In genomic region chrX:7252013-7252610, GRCh38 we compare ENCODE assay signal across 16 cellular contexts.
DNase-seq lines count a peak whose midpoint lies in the region; TF ChIP-seq lines count a peak whose summit lies in the region.
"Had no signal": no experiment of that assay in that cellular context is flagged by ENCODE, and none has a peak within 500 bp of the region (broad histone marks: within the 10 kb centered on the region; RNA-seq: fewer than 3 reads in every experiment).

No MANE protein-coding gene starts in this region.

- H3K27ac ChIP-seq in colonic mucosa (peak overlapping the region; percentile 44), thyroid gland (no peak overlapping the region), mesendoderm (ENCODE audit: low read depth, low read length) (no peak overlapping the region)
- H3K27ac ChIP-seq: 22Rv1 had no signal

- no peaks in the 10 kb centered on the region for H3K79me1 ChIP-seq in mesendoderm (ENCODE audit: low read length)

- no peak for TF ChIP-seq POLR2A in thyroid gland (IDR thresholded peaks at IDR 0.05)

- H3K9me3 ChIP-seq in colonic mucosa (no peaks in the 10 kb centered on the region), thyroid gland (no peaks in the 10 kb centered on the region)

- no peak overlapping the region for H2AK5ac ChIP-seq in mesendoderm (ENCODE audit: low read length)

- H3K9ac ChIP-seq in colonic mucosa (ENCODE audit: low read depth in 2 of 2, low read length in 2 of 2) (no peak overlapping the region), mesendoderm (ENCODE audit: low read length) (no peak overlapping the region)

- no peak for TF ChIP-seq CTCF in colonic mucosa (IDR thresholded peaks at IDR 0.05)
- TF ChIP-seq CTCF in thyroid gland (IDR thresholded peaks at IDR 0.05) = no peak

- H3K4me1 ChIP-seq in colonic mucosa = no peaks in the 10 kb centered on the region
- no peaks in the 10 kb centered on the region for H3K4me1 ChIP-seq in thyroid gland
- H3K4me1 ChIP-seq in mesendoderm (ENCODE audit: control insufficient read depth, low read depth, low read length) = no peaks in the 10 kb centered on the region

- peak; percentile 0 for DNase-seq in DMS153 treated with DMSO at 0.1 percent for 48 hours (lab: John Stamatoyannopoulos, UW; ENCODE audit: unreplicated experiment)
- no peak for DNase-seq in DMS153 (lab: John Stamatoyannopoulos, UW)
- DNase-seq in colonic mucosa = peak; percentile 61
- peak; percentile 45 to 57 for DNase-seq in thyroid gland
- DNase-seq in AG08395 (ENCODE audit: low spot score) = no peak
- DNase-seq in mesendoderm = no peak
- DNase-seq in NK-92 (lab: John Stamatoyannopoulos, UW; ENCODE audit: unreplicated experiment) = no peak
- DNase-seq: amniotic stem cell; DMS79 treated with DMSO at 0.1 percent for 48 hours; effector memory CD8-positive, alpha-beta T cell; hippocampal formation; naive thymus-derived CD4-positive, alpha-beta T cell; NCI-H774; T-helper 2 cell had no signal

- WGBS in thyroid gland, 2 donors = 37 to 50% methylated on average over 4 to 5 of the region's 5 CpGs
- WGBS in mesendoderm (ENCODE audit: extremely low coverage, insufficient coverage, low lambda C conversion rate) = no CpG with 5 or more reads among the region's 5 CpGs

- TF ChIP-seq RAD21 in Ishikawa (IDR thresholded peaks at IDR 0.05; ENCODE audit: low read depth) = no peak

- no peak overlapping the region for H2BK15ac ChIP-seq in mesendoderm (replicated peaks; ENCODE audit: low read depth)

- H2BK120ac ChIP-seq in mesendoderm (ENCODE audit: low read depth, low read length) = no peak overlapping the region

- H3K4ac ChIP-seq in mesendoderm (ENCODE audit: low read depth, low read length) = no peak overlapping the region

- H3K4me2 ChIP-seq in mesendoderm (ENCODE audit: low read length) = no peak overlapping the region

- H4K5ac ChIP-seq in mesendoderm (ENCODE audit: low read length) = no peak overlapping the region

- H3K56ac ChIP-seq in mesendoderm (ENCODE audit: low read length) = no peak overlapping the region

- intact Hi-C loops in colonic mucosa (cut with DNase I) (no loop called here), thyroid gland (cut with DNase I) (no loop called here)

- H2BK5ac ChIP-seq in mesendoderm (ENCODE audit: low read length) = no peak overlapping the region

- no peaks in the 10 kb centered on the region for H3K79me2 ChIP-seq in mesendoderm (ENCODE audit: control insufficient read depth, insufficient read depth, low read length)

- no peak overlapping the region for H3K18ac ChIP-seq in mesendoderm (ENCODE audit: low read length)

- no peaks in the 10 kb centered on the region for H3K27me3 ChIP-seq in colonic mucosa
- H3K27me3 ChIP-seq in thyroid gland = no peaks in the 10 kb centered on the region
- no peaks in the 10 kb centered on the region for H3K27me3 ChIP-seq in mesendoderm (ENCODE audit: insufficient read depth, low read length, poor library complexity)

- H4K8ac ChIP-seq in mesendoderm (ENCODE audit: low read depth, low read length) = no peak overlapping the region

- no peak overlapping the region for H3K23ac ChIP-seq in mesendoderm (ENCODE audit: low read length)

- TF ChIP-seq EP300 in Ishikawa (IDR thresholded peaks at IDR 0.05; ENCODE audit: borderline replicate concordance) = no peak

- H3K4me3 ChIP-seq in colonic mucosa (no peak overlapping the region), thyroid gland (replicated peaks in 1 of 3) (no peak overlapping the region), mesendoderm (ENCODE audit: low read length) (no peak overlapping the region)

- H3K36me3 ChIP-seq in colonic mucosa = no peaks in the 10 kb centered on the region
- H3K36me3 ChIP-seq in thyroid gland = no peaks in the 10 kb centered on the region
- no peaks in the 10 kb centered on the region for H3K36me3 ChIP-seq in mesendoderm (ENCODE audit: control insufficient read depth, insufficient read depth, low read length)

TF ChIP-seq in Ishikawa, 13 proteins besides CTCF, POLR2A, EP300 and RAD21:
- TF ChIP-seq CEBPB (IDR thresholded peaks at IDR 0.05) = peak; percentile 25; the same call in 1 of the 2 replicates
- no peak for TF ChIP-seq NFIC (IDR thresholded peaks at IDR 0.05)
- TF ChIP-seq ZBTB7A (IDR thresholded peaks at IDR 0.05; ENCODE audit: low read depth) = no peak

Comparison
In these comparisons a context has a peak if more than half of its experiments do, and no peak if none do; other contexts are left out.
1. DNase-seq: peak in DMS153 treated with DMSO at 0.1 percent for 48 hours (single experiment), colonic mucosa (single experiment) and thyroid gland (2 of 2); none in DMS153 (single experiment), AG08395 (single experiment), mesendoderm (single experiment) and NK-92 (single experiment).